Comparison of ENCODE assay signal across 11 cellular contexts in the genomic region with DNA sequence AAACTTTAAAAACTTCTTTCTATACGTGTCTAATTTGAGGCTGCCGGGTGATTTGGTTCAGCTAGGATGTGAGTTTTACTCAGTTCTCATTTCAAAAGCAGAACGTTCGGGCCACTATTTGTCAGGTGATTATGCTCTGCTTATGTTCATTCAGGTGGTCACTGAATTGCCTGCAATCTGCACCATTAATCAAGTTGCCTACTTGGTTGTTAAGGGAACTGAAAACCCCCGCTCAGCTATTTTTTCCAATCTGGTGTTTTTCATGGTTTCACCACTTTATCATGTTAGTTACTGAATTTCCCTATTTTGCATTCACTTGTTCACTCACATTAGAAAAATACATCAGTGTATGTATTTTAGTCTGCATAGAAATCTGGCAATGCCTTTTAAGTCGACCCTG.
A peak's percentile ranks its signal among the peaks of the same experiment; 100 is the strongest.
DNase-seq lines count a peak whose midpoint lies in the region; ATAC-seq, FAIRE-seq and TF ChIP-seq lines count a peak whose summit lies in the region.
"Had no signal": no experiment of that assay in that cellular context is flagged by ENCODE, and none has a peak within 500 bp of the region (broad histone marks: within the 10 kb centered on the region; RNA-seq: fewer than 3 reads in every experiment).

No MANE protein-coding gene starts in this region.

- CTCF ChIA-PET in CD4-positive, alpha-beta T cell (lab: Charles Lee): no interaction called here

- H3K9me3 Mint-ChIP-seq in CD4-positive, alpha-beta T cell: no peaks in the 10 kb centered on the region

- TF ChIP-seq CTCF in CD4-positive, alpha-beta T cell (IDR thresholded peaks at IDR 0.05): no peak

- intact Hi-C loops in CD4-positive, alpha-beta T cell (cut with DNase I, micrococcal nuclease): no loop called here

- H3K4me1 Mint-ChIP-seq in CD4-positive, alpha-beta T cell (ENCODE audit: low read depth): no peaks in the 10 kb centered on the region

- DNase-seq in GM12892 (ENCODE audit: insufficient read length) (no peak), NCI-H146 treated with DMSO at 0.1 percent for 48 hours (lab: John Stamatoyannopoulos, UW; ENCODE audit: unreplicated experiment) (peak; percentile 27), NCI-H510A (lab: John Stamatoyannopoulos, UW) (no peak)
- no peak for DNase-seq in CD4-positive, alpha-beta T cell
- no peak for DNase-seq in stimulated activated CD4-positive, alpha-beta T cell treated with anti-CD3 and anti-CD28 coated beads, Interleukin-4, amount 100 ng/mL, for 24 hours
- DNase-seq in activated CD4-positive, CD25-positive, alpha-beta regulatory T cell (lab: John Stamatoyannopoulos, UW): no peak
- DNase-seq: colonic mucosa; hippocampal formation; stimulated activated CD4-positive, alpha-beta T cell treated with anti-CD3 and anti-CD28 coated beads, Interleukin-12 subunit alpha, Interleukin-12 subunit beta, amount 100 ng/mL, for 4 hours had no signal

- no peak overlapping the region for H3K4me3 Mint-ChIP-seq in CD4-positive, alpha-beta T cell

- POLR2A ChIA-PET in CD4-positive, alpha-beta T cell (lab: Charles Lee): no interaction called here

- no peaks in the 10 kb centered on the region for H3K36me3 Mint-ChIP-seq in CD4-positive, alpha-beta T cell (ENCODE audit: low read depth)

- H3K9me3 ChIP-seq in CD4-positive, alpha-beta T cell (ENCODE audit: control insufficient read depth, low read length): no peaks in the 10 kb centered on the region
- H3K9me3 ChIP-seq: colonic mucosa had no signal

- no peak overlapping the region for H3K27ac ChIP-seq in CD4-positive, alpha-beta T cell (ENCODE audit: low read depth, low read length)
- H3K27ac ChIP-seq: colonic mucosa had no signal

- H3K27ac Mint-ChIP-seq in CD4-positive, alpha-beta T cell: no peak overlapping the region

- TF ChIP-seq POLR2A in GM12892 (IDR thresholded peaks at IDR 0.05; ENCODE audit: low read depth, low read length): no peak

- no peaks in the 10 kb centered on the region for H3K27me3 Mint-ChIP-seq in CD4-positive, alpha-beta T cell

- H3K27me3 ChIP-seq in CD4-positive, alpha-beta T cell (ENCODE audit: control insufficient read depth, insufficient read depth, low read length): no peaks in the 10 kb centered on the region
- H3K27me3 ChIP-seq: colonic mucosa had no signal

- ATAC-seq in GM19463 (IDR thresholded peaks at IDR 0.05; ENCODE audit: unreplicated experiment): peak; percentile 96
- peak; percentile 97 for ATAC-seq in HG02973 (IDR thresholded peaks at IDR 0.05; ENCODE audit: unreplicated experiment)
- ATAC-seq in CD4-positive, alpha-beta T cell (ENCODE audit: poor library complexity): no peak

- peak; percentile 86 for FAIRE-seq in GM12892 (lab: Jason Lieb, UNC)
